ENCODE assay signal across 27 cellular contexts in genomic region chr10:63683223-63683622, GRCh38.
"Had no signal": no experiment of that assay in that cellular context is flagged by ENCODE, and none has a peak within 500 bp of the region (broad histone marks: within the 10 kb centered on the region; RNA-seq: fewer than 3 reads in every experiment).

No MANE protein-coding gene starts in this region.

- H3K9me3 Mint-ChIP-seq: activated CD4-positive, alpha-beta memory T cell treated with anti-CD3 and anti-CD28 coated beads, Interleukin-2, amount 10 ng/mL, durations not matched to agents 7 days and 5 days; activated naive CD4-positive, alpha-beta T cell treated with anti-CD3 and anti-CD28 coated beads, Interleukin-2, amount 50 U/mL, for 24 hours; activated T-helper 1 cell treated with anti-CD3 and anti-CD28 coated beads, Interleukin-12 subunit alpha, Interleukin-12 subunit beta, Interleukin-2, Interleukin-4 antibody, amounts not matched to agents 30 ng/mL and 10 ng/mL and 1 ng/mL, durations not matched to agents 14 hours and 24 hours and 36 hours; neural progenitor cell; T-cell; T-helper 2 cell treated with Interferon-gamma antibody and Interleukin-4, amounts not matched to agents 5 μg/mL and 100 μg/mL, for 36 hours had no signal

- H3K4me1 ChIP-seq: left lung, neural progenitor cell, right atrium auricular region, spleen, upper lobe of right lung had no signal

- H3K9ac ChIP-seq: neural progenitor cell had no signal

- ATAC-seq: esophagus mucosa; left lung; naive thymus-derived CD4-positive, alpha-beta T cell; stimulated activated naive CD8-positive, alpha-beta T cell treated with anti-CD3 and anti-CD28 coated beads, Interleukin-15, Interleukin-2, amounts not matched to agents 100 U/mL and 50 U/mL, for 24 hours; T-cell; upper lobe of right lung had no signal

- H3K27me3 ChIP-seq: gastrocnemius medialis, left lung, neural progenitor cell, ovary, right atrium auricular region, spleen, upper lobe of right lung had no signal

- H3K4me3 Mint-ChIP-seq: activated CD4-positive, alpha-beta memory T cell treated with anti-CD3 and anti-CD28 coated beads, Interleukin-2, amount 10 ng/mL, durations not matched to agents 7 days and 5 days; activated naive CD4-positive, alpha-beta T cell treated with anti-CD3 and anti-CD28 coated beads, Interleukin-2, amount 50 U/mL, for 24 hours; activated T-helper 1 cell treated with anti-CD3 and anti-CD28 coated beads, Interleukin-12 subunit alpha, Interleukin-12 subunit beta, Interleukin-2, Interleukin-4 antibody, amounts not matched to agents 30 ng/mL and 10 ng/mL and 1 ng/mL, durations not matched to agents 14 hours and 24 hours and 36 hours; brain; naive thymus-derived CD4-positive, alpha-beta T cell; neural progenitor cell; T-cell had no signal

- H3K9me3 ChIP-seq: gastrocnemius medialis, left lung, ovary, psoas muscle, right atrium auricular region, spleen, upper lobe of right lung had no signal

- H3K27ac ChIP-seq: neural progenitor cell, ovary, upper lobe of right lung, WERI-Rb-1 had no signal

- H3K4me3 ChIP-seq: gastrocnemius medialis, left lung, neural progenitor cell, ovary, psoas muscle, right atrium auricular region, spleen, upper lobe of right lung had no signal

- H3K36me3 ChIP-seq: gastrocnemius medialis, left lung, neural progenitor cell, ovary, right atrium auricular region, spleen, upper lobe of right lung, WERI-Rb-1 had no signal

- H3K4me2 ChIP-seq: neural progenitor cell had no signal

- H3K27ac Mint-ChIP-seq: activated CD4-positive, alpha-beta memory T cell treated with anti-CD3 and anti-CD28 coated beads, Interleukin-2, amount 10 ng/mL, durations not matched to agents 7 days and 5 days; activated naive CD4-positive, alpha-beta T cell treated with anti-CD3 and anti-CD28 coated beads, Interleukin-2, amount 50 U/mL, for 24 hours; activated T-helper 1 cell treated with anti-CD3 and anti-CD28 coated beads, Interleukin-12 subunit alpha, Interleukin-12 subunit beta, Interleukin-2, Interleukin-4 antibody, amounts not matched to agents 30 ng/mL and 10 ng/mL and 1 ng/mL, durations not matched to agents 14 hours and 24 hours and 36 hours; neural progenitor cell; T-cell had no signal

- DNase-seq: activated CD4-positive, alpha-beta memory T cell treated with anti-CD3 and anti-CD28 coated beads, Interleukin-2, amount 10 ng/mL, durations not matched to agents 7 days and 5 days; activated CD4-positive, alpha-beta T cell treated with anti-CD3 and anti-CD28 coated beads for 4 hours; activated gamma-delta T cell treated with Interleukin-2 at 50 U/mL for 16 hours; aorta; caudate nucleus; dermis blood vessel endothelial cell; effector CD8-positive, alpha-beta T cell; gastrocnemius medialis; hippocampal formation; kidney glomerular epithelial cell; left lung; naive thymus-derived CD4-positive, alpha-beta T cell; ovary; psoas muscle; spleen; stimulated activated CD4-positive, alpha-beta T cell treated with anti-CD3 and anti-CD28 coated beads, Interleukin-4, amount 100 ng/mL, for 1 hour; stimulated activated naive CD8-positive, alpha-beta T cell treated with anti-CD3 and anti-CD28 coated beads, Interleukin-15, Interleukin-2, amounts not matched to agents 100 U/mL and 50 U/mL, for 24 hours; T-cell; upper lobe of right lung; WERI-Rb-1 had no signal

- H3K4me1 Mint-ChIP-seq: activated naive CD4-positive, alpha-beta T cell treated with anti-CD3 and anti-CD28 coated beads, Interleukin-2, amount 50 U/mL, for 24 hours had no signal

- H3K36me3 Mint-ChIP-seq: activated naive CD4-positive, alpha-beta T cell treated with anti-CD3 and anti-CD28 coated beads, Interleukin-2, amount 50 U/mL, for 24 hours; brain; naive thymus-derived CD4-positive, alpha-beta T cell; neural progenitor cell; T-cell had no signal
